Comparison of ENCODE assay signal across 1 cellular context in genomic region chr19:9847087-9847671, GRCh38.
TF ChIP-seq lines count a peak whose summit lies in the region.

No MANE protein-coding gene starts in this region.

TF ChIP-seq in H1, 55 proteins besides CTCF, POLR2A, EP300 and RAD21 (continued from another document):
- TF ChIP-seq YY1 (IDR thresholded peaks at IDR 0.05; ENCODE audit: low read depth, low read length) = no peak
- peak; percentile 87 for TF ChIP-seq JUND (IDR thresholded peaks at IDR 0.05; ENCODE audit: low read length)
- TF ChIP-seq RBBP5 (IDR thresholded peaks at IDR 0.05; ENCODE audit: borderline replicate concordance, low read depth, low read length) = no peak
